ENCODE assay signal across 12 cellular contexts in the genomic region with DNA sequence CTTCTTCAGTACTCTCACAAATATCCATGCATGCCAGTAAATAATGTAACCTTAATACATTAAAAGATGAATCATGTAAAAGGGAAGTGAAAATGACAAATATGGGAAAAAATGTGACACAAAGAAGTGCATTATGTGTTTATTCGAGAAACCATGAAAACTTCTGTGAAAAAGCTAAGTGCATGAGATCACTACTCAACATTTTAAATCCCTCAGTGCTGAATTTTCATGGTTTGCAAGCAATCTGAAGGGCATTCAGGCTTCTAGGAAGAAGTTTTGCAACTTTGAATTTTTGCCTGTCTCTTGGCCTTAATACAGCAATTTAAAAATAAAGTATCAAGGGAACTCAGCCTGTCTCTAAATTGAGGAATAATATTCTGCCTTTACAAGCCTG.
DNase-seq lines count a peak whose midpoint lies in the region; FAIRE-seq and TF ChIP-seq lines count a peak whose summit lies in the region.
"Had no signal": no experiment of that assay in that cellular context is flagged by ENCODE, and none has a peak within 500 bp of the region (broad histone marks: within the 10 kb centered on the region; RNA-seq: fewer than 3 reads in every experiment).

No MANE protein-coding gene starts in this region.

- no peaks in the 10 kb centered on the region for H3K36me3 Mint-ChIP-seq in mesothelial cell of epicardium

- H3K4me3 Mint-ChIP-seq in mesothelial cell of epicardium: no peak overlapping the region
- H3K4me3 Mint-ChIP-seq: activated T-helper 1 cell treated with anti-CD3 and anti-CD28 coated beads, Interleukin-12 subunit alpha, Interleukin-12 subunit beta, Interleukin-2, Interleukin-4 antibody, amounts not matched to agents 30 ng/mL and 10 ng/mL and 1 ng/mL, durations not matched to agents 14 hours and 24 hours and 36 hours had no signal

- POLR2A ChIA-PET in AG04449 (lab: Yijun Ruan, JAX): interaction anchor here (1.1 to 1.3 kb wide), 3 partner anchors 9 to 92 kb away, joined by 3 to 10 read pairs (median 6); no protein-coding TSS in a partner anchor

- peaks cover 7% of the 10 kb centered on the region for H3K9me3 Mint-ChIP-seq in mesothelial cell of epicardium

- no peak overlapping the region for H3K4me3 ChIP-seq in AG04449 (ENCODE audit: low read depth, low read length)
- H3K4me3 ChIP-seq in astrocyte of the spinal cord (ENCODE audit: low read depth, low read length): no peak overlapping the region

- no peaks in the 10 kb centered on the region for H3K27me3 Mint-ChIP-seq in mesothelial cell of epicardium (ENCODE audit: low read depth)

- CTCF ChIA-PET in AG04449 (lab: Yijun Ruan, JAX): interaction anchor here (0.9 to 1.1 kb wide), 2 partner anchors 12 to 45 kb away, joined by 3 to 4 read pairs; no protein-coding TSS in a partner anchor

- peaks cover 9% of the 10 kb centered on the region for H3K4me1 Mint-ChIP-seq in mesothelial cell of epicardium

- DNase-seq in AG04449 (ENCODE audit: low read depth, low spot score) (peak; percentile 90), HS-27A (ENCODE audit: low read depth) (peak; percentile 79), astrocyte of the spinal cord (ENCODE audit: low read depth, low spot score) (peak; percentile 81), kidney tubule cell (ENCODE audit: low spot score) (peak; percentile 34), hippocampal formation (lab: John Stamatoyannopoulos, UW) (no peak), mesothelial cell of epicardium (ENCODE audit: low spot score in 2 of 2, unreplicated experiment in 2 of 2) (no peak), RCC 7860 (ENCODE audit: low spot score) (no peak), NCI-H1105 (lab: John Stamatoyannopoulos, UW) (no peak)
- DNase-seq: NCI-H1694, small intestine had no signal

- TF ChIP-seq CTCF in AG04449 (IDR thresholded peaks at IDR 0.05; ENCODE audit: insufficient read depth, low read length, missing control alignments): no peak
- no peak for TF ChIP-seq CTCF in astrocyte of the spinal cord (IDR thresholded peaks at IDR 0.05; ENCODE audit: low read depth, low read length)
- TF ChIP-seq CTCF in mesothelial cell of epicardium (IDR thresholded peaks at IDR 0.05; ENCODE audit: unreplicated experiment): no peak

- no peak overlapping the region for H3K27ac Mint-ChIP-seq in mesothelial cell of epicardium
- H3K27ac Mint-ChIP-seq: activated T-helper 1 cell treated with anti-CD3 and anti-CD28 coated beads, Interleukin-12 subunit alpha, Interleukin-12 subunit beta, Interleukin-2, Interleukin-4 antibody, amounts not matched to agents 30 ng/mL and 10 ng/mL and 1 ng/mL, durations not matched to agents 14 hours and 24 hours and 36 hours had no signal

- no peak for FAIRE-seq in RCC 7860 (lab: Jason Lieb, UNC)
- FAIRE-seq: D721Med, small intestine had no signal

- in situ Hi-C loops in astrocyte of the spinal cord (cut with HindIII; ENCODE audit: low sequenced_read_pairs): no loop called here

Comparison
In these comparisons a context has a peak if more than half of its experiments do, and no peak if none do; other contexts are left out.
1. DNase-seq: peak in AG04449 (single experiment), HS-27A (single experiment), astrocyte of the spinal cord (single experiment) and kidney tubule cell (single experiment); none in hippocampal formation (0 of 2), mesothelial cell of epicardium (0 of 2), RCC 7860 (single experiment) and NCI-H1105 (single experiment).